20 cellular contexts compared by ENCODE assay signal in genomic region chr19:47456721-47457478, GRCh38. TPM values are rescaled to one million over a fixed set of nuclear protein-coding genes. Genes with fewer than 3 reads are reported as not detected.
DNase-seq lines count a peak whose midpoint lies in the region; ATAC-seq, FAIRE-seq and TF ChIP-seq lines count a peak whose summit lies in the region.
"Had no signal": no experiment of that assay in that cellular context is flagged by ENCODE, and none has a peak within 500 bp of the region (broad histone marks: within the 10 kb centered on the region; RNA-seq: fewer than 3 reads in every experiment).

No MANE protein-coding gene starts in this region.

- no peaks in the 10 kb centered on the region for H3K9me3 Mint-ChIP-seq in activated CD8-positive, alpha-beta memory T cell treated with anti-CD3 and anti-CD28 coated beads, Interleukin-2, amount 10 ng/mL, durations not matched to agents 7 days and 5 days (ENCODE audit: low read depth)

- no peak for TF ChIP-seq CTCF in left ventricle myocardium inferior (IDR thresholded peaks at IDR 0.05; ENCODE audit: borderline replicate concordance)
- TF ChIP-seq CTCF in endothelial cell of umbilical vein (IDR thresholded peaks at IDR 0.05; ENCODE audit: extremely low read depth in 1 of 2, insufficient read depth in 1 of 2, low read depth in 1 of 2, low read length in 2 of 2), result no peak
- no peak for TF ChIP-seq CTCF in mucosa of descending colon (IDR thresholded peaks at IDR 0.05)

- peaks cover 95% of the 10 kb centered on the region for H3K27me3 ChIP-seq in left ventricle myocardium inferior (ENCODE audit: low read depth)
- peaks cover 44% of the 10 kb centered on the region in 2 experiments for H3K27me3 ChIP-seq in endothelial cell of umbilical vein (ENCODE audit: control insufficient read depth in 2 of 2, insufficient read depth in 2 of 2, low read length in 2 of 2)

- DNase-seq in left ventricle myocardium inferior (no peak), cardiac septum (ENCODE audit: low spot score) (no peak), endothelial cell of umbilical vein (ENCODE audit: low read depth, low spot score) (no peak), mucosa of descending colon (no peak)
- no peak for DNase-seq in stimulated activated CD4-positive, alpha-beta T cell treated with anti-CD3 and anti-CD28 coated beads, Interleukin-12 subunit alpha, Interleukin-12 subunit beta, amount 100 ng/mL, for 4 hours
- DNase-seq in activated CD8-positive, alpha-beta memory T cell treated with anti-CD3 and anti-CD28 coated beads, Interleukin-2, amount 10 ng/mL, durations not matched to agents 7 days and 5 days, result no peak
- DNase-seq: DMS79 treated with DMSO at 0.1 percent for 48 hours, KG1, NCI-H1092 treated with DMSO at 0.1 percent for 48 hours, NCI-H1694, NCI-H446, NCI-H774, PC-9 had no signal

- no peaks in the 10 kb centered on the region for H3K36me3 Mint-ChIP-seq in activated CD8-positive, alpha-beta memory T cell treated with anti-CD3 and anti-CD28 coated beads, Interleukin-2, amount 10 ng/mL, durations not matched to agents 7 days and 5 days

- no peak for TF ChIP-seq POLR2A in endothelial cell of umbilical vein (IDR thresholded peaks at IDR 0.05; ENCODE audit: low read depth, low read length)

- H3K4me3 Mint-ChIP-seq in activated CD8-positive, alpha-beta memory T cell treated with anti-CD3 and anti-CD28 coated beads, Interleukin-2, amount 10 ng/mL, durations not matched to agents 7 days and 5 days, result no peak overlapping the region

- H3K9me3 ChIP-seq in left ventricle myocardium inferior (replicated peaks) (peaks cover 17% of the 10 kb centered on the region), endothelial cell of umbilical vein (replicated peaks; ENCODE audit: control insufficient read depth, insufficient read depth, low read length) (no peaks in the 10 kb centered on the region), mucosa of descending colon (no peaks in the 10 kb centered on the region)

- CTCF ChIA-PET in endothelial cell of umbilical vein (lab: Charles Lee), result interaction anchor here (1.3 kb wide), 1 partner anchor 251 kb away, joined by 3 read pairs; no protein-coding TSS in a partner anchor
- CTCF ChIA-PET in activated CD8-positive, alpha-beta memory T cell treated with anti-CD3 and anti-CD28 coated beads, Interleukin-2, amount 10 ng/mL, durations not matched to agents 7 days and 5 days (lab: Charles Lee), result no interaction called here

- H3K4me1 Mint-ChIP-seq in activated CD8-positive, alpha-beta memory T cell treated with anti-CD3 and anti-CD28 coated beads, Interleukin-2, amount 10 ng/mL, durations not matched to agents 7 days and 5 days, result peaks cover 2% of the 10 kb centered on the region

- no peaks in the 10 kb centered on the region for H3K9me1 ChIP-seq in endothelial cell of umbilical vein (replicated peaks; ENCODE audit: control insufficient read depth, extremely low read depth, insufficient read depth, low read length)

- no peak overlapping the region for H3K27ac ChIP-seq in left ventricle myocardium inferior (replicated peaks)
- no peak overlapping the region for H3K27ac ChIP-seq in endothelial cell of umbilical vein (ENCODE audit: insufficient read depth, low read depth, low read length)
- H3K27ac ChIP-seq: HL-60, PC-9 had no signal

- BruUV-seq in endothelial cell of umbilical vein (replicated peaks; lab: Mats Ljungman, UMichigan), result no TSS peak

- H3K27me3 Mint-ChIP-seq in activated CD8-positive, alpha-beta memory T cell treated with anti-CD3 and anti-CD28 coated beads, Interleukin-2, amount 10 ng/mL, durations not matched to agents 7 days and 5 days, result peaks cover 35% of the 10 kb centered on the region

- no peak for FAIRE-seq in endothelial cell of umbilical vein (lab: Jason Lieb, UNC)
- FAIRE-seq: A204.1, G401.6, GM12892 had no signal

- H3K4me3 ChIP-seq in left ventricle myocardium inferior (peak overlapping the region; percentile 14), endothelial cell of umbilical vein (replicated peaks in 1 of 3; ENCODE audit: insufficient read depth in 1 of 3, low read depth in 1 of 3, low read length in 3 of 3) (no peak overlapping the region), mucosa of descending colon (no peak overlapping the region)
- H3K4me3 ChIP-seq: PC-9 had no signal

- no peak overlapping the region for H3K4me2 ChIP-seq in endothelial cell of umbilical vein (ENCODE audit: insufficient read depth, low read length)
- H3K4me2 ChIP-seq: PC-9 had no signal

- peaks cover 6% of the 10 kb centered on the region for H3K4me1 ChIP-seq in left ventricle myocardium inferior
- H3K4me1 ChIP-seq in endothelial cell of umbilical vein (ENCODE audit: control insufficient read depth, extremely low read depth, insufficient read depth, low read length), result no peaks in the 10 kb centered on the region
- H3K4me1 ChIP-seq in mucosa of descending colon (ENCODE audit: low read depth), result peaks cover 7% of the 10 kb centered on the region

- H3K27ac Mint-ChIP-seq in activated CD8-positive, alpha-beta memory T cell treated with anti-CD3 and anti-CD28 coated beads, Interleukin-2, amount 10 ng/mL, durations not matched to agents 7 days and 5 days, result no peak overlapping the region

- POLR2A ChIA-PET in endothelial cell of umbilical vein (lab: Charles Lee), result no interaction called here

- dilution Hi-C loops in endothelial cell of umbilical vein (cut with MboI; ENCODE audit: extremely low pct_ligation_motif_present, low sequenced_read_pairs), result no loop called here

- no peaks in the 10 kb centered on the region for H4K20me1 ChIP-seq in endothelial cell of umbilical vein (replicated peaks; ENCODE audit: control insufficient read depth, extremely low read depth, insufficient read depth, low read length)

- no peak overlapping the region for H3K9ac ChIP-seq in endothelial cell of umbilical vein (replicated peaks; ENCODE audit: extremely low read depth, insufficient read depth, low read length)

- ATAC-seq in mucosa of descending colon, result peak; percentile 34
- ATAC-seq in GM19455 (IDR thresholded peaks at IDR 0.05; ENCODE audit: unreplicated experiment), result no peak
- no peak for ATAC-seq in GM18907 (IDR thresholded peaks at IDR 0.05; ENCODE audit: unreplicated experiment)
- ATAC-seq in activated CD8-positive, alpha-beta memory T cell treated with anti-CD3 and anti-CD28 coated beads, Interleukin-2, amount 10 ng/mL, durations not matched to agents 7 days and 5 days, result no peak

- H3K79me2 ChIP-seq in endothelial cell of umbilical vein (ENCODE audit: control insufficient read depth, insufficient read depth, low read length), result no peaks in the 10 kb centered on the region

- H3K36me3 ChIP-seq in left ventricle myocardium inferior, result no peaks in the 10 kb centered on the region
- H3K36me3 ChIP-seq in endothelial cell of umbilical vein (ENCODE audit: control insufficient read depth in 2 of 2, extremely low read depth in 1 of 2, insufficient read depth in 2 of 2, low read length in 2 of 2), result no peaks in the 10 kb centered on the region
- no peaks in the 10 kb centered on the region for H3K36me3 ChIP-seq in mucosa of descending colon (ENCODE audit: low read depth)

- intact Hi-C loops in left ventricle myocardium inferior (cut with micrococcal nuclease), result no loop called here
- intact Hi-C loops in cardiac septum (cut with DNase I), result no loop called here
- intact Hi-C loops in endothelial cell of umbilical vein (cut with micrococcal nuclease), result no loop called here
- intact Hi-C loops in mucosa of descending colon (cut with DNase I, micrococcal nuclease), result no loop called here

- no peak overlapping the region for H2AFZ ChIP-seq in endothelial cell of umbilical vein (ENCODE audit: low read depth, low read length)
- H2AFZ ChIP-seq: PC-9 had no signal

RNA-seq across cellular contexts. Expression of gene SLC8A2, which starts 14.8 kb away (rescaled TPM):
- total RNA-seq in left ventricle myocardium inferior (0.30 TPM), cardiac septum (0.59 TPM), endothelial cell of umbilical vein (not detected in 2 replicates), mucosa of descending colon (10 to 100 TPM in 1 of 3 donors, 1 to 10 TPM in 1, under 1 TPM in 1; 0.75 to 17.5 (median 2.1) TPM)
- not detected in 2 replicates for polyA plus RNA-seq in endothelial cell of umbilical vein
- polyA plus RNA-seq in endothelial cell of umbilical vein (2011; cell fraction: cytosol; rRNA removed), result not detected in 2 replicates
- polyA plus RNA-seq in endothelial cell of umbilical vein (2011; cell fraction: nucleus; rRNA removed), result 0.29 TPM in 1 of 2 replicates, not detected in the other
- polyA plus RNA-seq in endothelial cell of umbilical vein (2012), result not detected in 2 replicates
- not detected in 2 replicates for polyA minus RNA-seq in endothelial cell of umbilical vein
- polyA minus RNA-seq in endothelial cell of umbilical vein (2011; cell fraction: cytosol; rRNA and poly(A)+ RNA removed), result not detected
- not detected in 2 replicates for polyA minus RNA-seq in endothelial cell of umbilical vein (2011; cell fraction: nucleus; rRNA and poly(A)+ RNA removed)
- total RNA-seq in activated CD8-positive, alpha-beta memory T cell treated with anti-CD3 and anti-CD28 coated beads, Interleukin-2, amount 10 ng/mL, durations not matched to agents 7 days and 5 days, result under 1 TPM; 0.14 to 0.32 TPM
- total RNA-seq: M059J, PC-9 had no signal

RNA-seq across cellular contexts. Expression of gene KPTN, which starts 27.1 kb away (rescaled TPM):
- total RNA-seq in left ventricle myocardium inferior (10.9 TPM), cardiac septum (5.2 TPM), endothelial cell of umbilical vein (13.7 and 15.5 TPM in 2 replicates), mucosa of descending colon (1 to 10 TPM; 5.5 to 8.9 (median 8.9) TPM)
- polyA plus RNA-seq in endothelial cell of umbilical vein, result 14.7 and 15.7 TPM in 2 replicates
- polyA plus RNA-seq in endothelial cell of umbilical vein (2011; cell fraction: cytosol; rRNA removed), result 10.5 and 10.7 TPM in 2 replicates
- polyA plus RNA-seq in endothelial cell of umbilical vein (2011; cell fraction: nucleus; rRNA removed), result 36.1 and 36.6 TPM in 2 replicates
- 6.5 and 13.6 TPM in 2 replicates for polyA plus RNA-seq in endothelial cell of umbilical vein (2012)
- polyA minus RNA-seq in endothelial cell of umbilical vein, result 7.9 and 8.4 TPM in 2 replicates
- 6.9 TPM for polyA minus RNA-seq in endothelial cell of umbilical vein (2011; cell fraction: cytosol; rRNA and poly(A)+ RNA removed)
- 3.3 and 4.6 TPM in 2 replicates for polyA minus RNA-seq in endothelial cell of umbilical vein (2011; cell fraction: nucleus; rRNA and poly(A)+ RNA removed)
- 10 to 100 TPM; 11.0 to 13.3 TPM for total RNA-seq in activated CD8-positive, alpha-beta memory T cell treated with anti-CD3 and anti-CD28 coated beads, Interleukin-2, amount 10 ng/mL, durations not matched to agents 7 days and 5 days

RNA-seq across cellular contexts. Expression of gene MEIS3, which starts 37.6 kb away (rescaled TPM):
- total RNA-seq in left ventricle myocardium inferior, result 3.2 TPM
- total RNA-seq in cardiac septum, result 3.7 TPM
- 0.42 TPM in 1 of 2 replicates, not detected in the other for total RNA-seq in endothelial cell of umbilical vein
- polyA plus RNA-seq in endothelial cell of umbilical vein, result not detected in 2 replicates
- not detected in 2 replicates for polyA plus RNA-seq in endothelial cell of umbilical vein (2011; cell fraction: cytosol; rRNA removed)
- polyA plus RNA-seq in endothelial cell of umbilical vein (2011; cell fraction: nucleus; rRNA removed), result not detected in 2 replicates
- not detected in 2 replicates for polyA plus RNA-seq in endothelial cell of umbilical vein (2012)
- polyA minus RNA-seq in endothelial cell of umbilical vein, result not detected in 2 replicates
- polyA minus RNA-seq in endothelial cell of umbilical vein (2011; cell fraction: cytosol; rRNA and poly(A)+ RNA removed), result 7.6 TPM
- polyA minus RNA-seq in endothelial cell of umbilical vein (2011; cell fraction: nucleus; rRNA and poly(A)+ RNA removed), result not detected in 2 replicates
- total RNA-seq in mucosa of descending colon, result 10 to 100 TPM in 1 of 3 donors, 1 to 10 TPM in 2; 2.1 to 11.6 (median 4.2) TPM
- total RNA-seq in activated CD8-positive, alpha-beta memory T cell treated with anti-CD3 and anti-CD28 coated beads, Interleukin-2, amount 10 ng/mL, durations not matched to agents 7 days and 5 days, result not detected

RNA-seq across cellular contexts. Expression of gene NAPA, which starts 58.0 kb away (rescaled TPM):
- total RNA-seq in left ventricle myocardium inferior, result 120 TPM
- total RNA-seq in cardiac septum, result 112 TPM
- 107 TPM in 2 replicates for total RNA-seq in endothelial cell of umbilical vein
- polyA plus RNA-seq in endothelial cell of umbilical vein, result 154 and 172 TPM in 2 replicates
- 131 and 147 TPM in 2 replicates for polyA plus RNA-seq in endothelial cell of umbilical vein (2011; cell fraction: cytosol; rRNA removed)
- 82.0 and 97.2 TPM in 2 replicates for polyA plus RNA-seq in endothelial cell of umbilical vein (2011; cell fraction: nucleus; rRNA removed)
- 104 and 106 TPM in 2 replicates for polyA plus RNA-seq in endothelial cell of umbilical vein (2012)
- polyA minus RNA-seq in endothelial cell of umbilical vein, result 90.1 and 147 TPM in 2 replicates
- polyA minus RNA-seq in endothelial cell of umbilical vein (2011; cell fraction: cytosol; rRNA and poly(A)+ RNA removed), result 63.0 TPM
- polyA minus RNA-seq in endothelial cell of umbilical vein (2011; cell fraction: nucleus; rRNA and poly(A)+ RNA removed), result 35.5 and 37.6 TPM in 2 replicates
- total RNA-seq in mucosa of descending colon, result 100 to 1,000 TPM; 109 to 145 (median 124) TPM
- 100 to 1,000 TPM; 102 to 124 TPM for total RNA-seq in activated CD8-positive, alpha-beta memory T cell treated with anti-CD3 and anti-CD28 coated beads, Interleukin-2, amount 10 ng/mL, durations not matched to agents 7 days and 5 days
